Comparison of ENCODE assay signal across 11 cellular contexts in the genomic region with DNA sequence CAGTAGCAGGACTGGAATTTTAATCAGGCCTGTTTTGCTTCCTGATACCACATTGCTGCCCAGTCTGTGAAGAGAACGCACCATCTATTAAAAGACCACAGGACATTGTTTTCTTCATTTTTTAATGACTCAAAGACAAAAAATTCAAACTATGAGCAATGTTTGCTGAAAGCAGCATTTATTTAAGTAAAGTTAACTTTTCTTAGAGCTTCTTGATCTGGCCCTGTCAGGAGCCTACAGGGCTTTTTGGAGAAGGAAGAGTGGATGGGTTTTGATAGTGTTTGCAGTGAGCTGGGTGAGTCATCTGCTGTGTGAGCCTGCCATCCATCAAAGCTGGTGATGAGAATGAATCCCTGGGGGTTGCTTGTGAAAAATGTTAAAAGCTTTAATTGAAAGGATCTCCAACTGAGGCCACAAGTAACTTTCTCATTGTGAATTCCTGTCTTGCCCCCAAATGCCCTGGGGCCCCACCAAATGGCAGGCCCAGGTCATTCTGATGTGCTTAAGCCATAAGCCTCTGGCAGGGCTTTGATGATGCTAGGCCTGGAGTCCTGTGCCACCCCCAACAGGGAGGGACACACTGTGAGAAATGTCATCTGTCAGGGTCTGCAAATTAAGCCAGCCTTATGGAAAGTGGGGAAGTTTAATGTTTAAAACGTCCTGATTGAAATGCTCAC.
DNase-seq lines count a peak whose midpoint lies in the region; ATAC-seq and TF ChIP-seq lines count a peak whose summit lies in the region.
"Had no signal": no experiment of that assay in that cellular context is flagged by ENCODE, and none has a peak within 500 bp of the region (broad histone marks: within the 10 kb centered on the region; RNA-seq: fewer than 3 reads in every experiment).

No MANE protein-coding gene starts in this region.

- intact Hi-C loops in cardiac septum (cut with DNase I): no loop called here
- intact Hi-C loops in naive thymus-derived CD4-positive, alpha-beta T cell (cut with micrococcal nuclease): no loop called here

- no peaks in the 10 kb centered on the region for H3K36me3 ChIP-seq in neural progenitor cell
- H3K36me3 ChIP-seq in naive thymus-derived CD4-positive, alpha-beta T cell (ENCODE audit: control insufficient read depth in 2 of 3, insufficient read depth in 3 of 3, low read length in 3 of 3): no peaks in the 10 kb centered on the region

- peaks cover 12% of the 10 kb centered on the region for H3K9me3 Mint-ChIP-seq in neural progenitor cell
- H3K9me3 Mint-ChIP-seq in naive thymus-derived CD4-positive, alpha-beta T cell: peaks cover 0 to 3% (median 0%) of the 10 kb centered on the region in 11 donors

- CTCF ChIA-PET in naive thymus-derived CD4-positive, alpha-beta T cell (lab: Charles Lee): no interaction called here

- H3K27ac ChIP-seq in neural progenitor cell: peak overlapping the region; percentile 90
- no peak overlapping the region for H3K27ac ChIP-seq in naive thymus-derived CD4-positive, alpha-beta T cell (ENCODE audit: low read depth, low read length)
- H3K27ac ChIP-seq: epithelial cell of prostate had no signal

- no peak overlapping the region for H3K9ac ChIP-seq in neural progenitor cell

- ATAC-seq in GM19452 (IDR thresholded peaks at IDR 0.05; ENCODE audit: unreplicated experiment): no peak
- no peak for ATAC-seq in naive thymus-derived CD4-positive, alpha-beta T cell

- H3K4me1 ChIP-seq in neural progenitor cell: peaks cover 42% of the 10 kb centered on the region
- H3K4me1 ChIP-seq in naive thymus-derived CD4-positive, alpha-beta T cell (ENCODE audit: control insufficient read depth in 2 of 2, insufficient read depth in 2 of 2, low read length in 2 of 2): no peaks in the 10 kb centered on the region

- H3K36me3 Mint-ChIP-seq in neural progenitor cell: peaks cover 1% of the 10 kb centered on the region
- H3K36me3 Mint-ChIP-seq in naive thymus-derived CD4-positive, alpha-beta T cell: no peaks in the 10 kb centered on the region

- H4K20me1 ChIP-seq in neural progenitor cell (ENCODE audit: low read depth): no peaks in the 10 kb centered on the region

- no peak overlapping the region for H3K4me3 ChIP-seq in cardiac fibroblast (replicated peaks in 1 of 2; ENCODE audit: low read depth in 2 of 2, low read length in 2 of 2)
- peak overlapping the region; percentile 13 for H3K4me3 ChIP-seq in neural progenitor cell
- no peak overlapping the region for H3K4me3 ChIP-seq in naive thymus-derived CD4-positive, alpha-beta T cell (ENCODE audit: low read length)

- H3K4me2 ChIP-seq in neural progenitor cell: peak overlapping the region; percentile 61

- peaks cover 59% of the 10 kb centered on the region for H3K4me1 Mint-ChIP-seq in neural progenitor cell
- H3K4me1 Mint-ChIP-seq in naive thymus-derived CD4-positive, alpha-beta T cell: peaks cover 0 to 10% (median 9%) of the 10 kb centered on the region in 7 donors

- H3K79me2 ChIP-seq in neural progenitor cell (ENCODE audit: low read depth): no peaks in the 10 kb centered on the region

- no peak for TF ChIP-seq CTCF in cardiac fibroblast (IDR thresholded peaks at IDR 0.05; ENCODE audit: low read depth, low read length)
- no peak for TF ChIP-seq CTCF in neural progenitor cell (IDR thresholded peaks at IDR 0.05)

- H3F3A ChIP-seq in neural progenitor cell (ENCODE audit: low read depth): peaks cover 31% of the 10 kb centered on the region

- H3K27me3 ChIP-seq in neural progenitor cell: no peaks in the 10 kb centered on the region
- no peaks in the 10 kb centered on the region for H3K27me3 ChIP-seq in naive thymus-derived CD4-positive, alpha-beta T cell (ENCODE audit: control insufficient read depth in 2 of 2, insufficient read depth in 2 of 2, low read length in 2 of 2)

- POLR2A ChIA-PET in naive thymus-derived CD4-positive, alpha-beta T cell (lab: Charles Lee): no interaction called here

- H2AFZ ChIP-seq in neural progenitor cell (replicated peaks): no peak overlapping the region

- H3K27me3 Mint-ChIP-seq in neural progenitor cell (ENCODE audit: insufficient read depth, low read depth): no peaks in the 10 kb centered on the region
- peaks cover 0 to 15% (median 0%) of the 10 kb centered on the region in 5 donors for H3K27me3 Mint-ChIP-seq in naive thymus-derived CD4-positive, alpha-beta T cell

- DNase-seq in EH (ENCODE audit: low read depth): peak; percentile 99
- DNase-seq in NCI-H146 (lab: John Stamatoyannopoulos, UW): peak; percentile 79
- peak; percentile 84 to 95 for DNase-seq in cardiac fibroblast (ENCODE audit: low read depth in 2 of 2)
- peak; percentile 75 for DNase-seq in neural progenitor cell (ENCODE audit: low spot score)
- no peak for DNase-seq in GM19238 (ENCODE audit: insufficient read length, low spot score)
- DNase-seq in cardiac septum (ENCODE audit: low spot score): no peak
- no peak for DNase-seq in naive thymus-derived CD4-positive, alpha-beta T cell
- DNase-seq: NCI-H774, substantia nigra had no signal

- peak overlapping the region; percentile 77 for H3K4me3 Mint-ChIP-seq in neural progenitor cell
- no peak overlapping the region for H3K4me3 Mint-ChIP-seq in naive thymus-derived CD4-positive, alpha-beta T cell

- H3K9me3 ChIP-seq in neural progenitor cell (ENCODE audit: low read depth): no peaks in the 10 kb centered on the region
- H3K9me3 ChIP-seq in naive thymus-derived CD4-positive, alpha-beta T cell (ENCODE audit: control insufficient read depth in 2 of 3, low read length in 3 of 3): no peaks in the 10 kb centered on the region

- H3K27ac Mint-ChIP-seq in neural progenitor cell: peak overlapping the region; percentile 98
- no peak overlapping the region for H3K27ac Mint-ChIP-seq in naive thymus-derived CD4-positive, alpha-beta T cell

Comparison
In these comparisons a context has a peak if more than half of its experiments do, and no peak if none do; other contexts are left out.
1. DNase-seq: peak in EH (single experiment), NCI-H146 (single experiment), cardiac fibroblast (2 of 2) and neural progenitor cell (single experiment); none in GM19238 (single experiment), cardiac septum (single experiment) and naive thymus-derived CD4-positive, alpha-beta T cell (0 of 9).